ENCODE assay signal across 8 cellular contexts in genomic region chr10:80196270-80196949, GRCh38. TPM values are rescaled to one million over a fixed set of nuclear protein-coding genes. Genes with fewer than 3 reads are reported as not detected.
A peak's percentile ranks its signal among the peaks of the same experiment; 100 is the strongest.
DNase-seq lines count a peak whose midpoint lies in the region; ATAC-seq lines count a peak whose summit lies in the region.

No MANE protein-coding gene starts in this region.

- ATAC-seq in GM18870 (IDR thresholded peaks at IDR 0.05; ENCODE audit: unreplicated experiment) (peak; percentile 78), HG02973 (IDR thresholded peaks at IDR 0.05; ENCODE audit: unreplicated experiment) (peak; percentile 80)

- H3K4me1 Mint-ChIP-seq in activated naive CD8-positive, alpha-beta T cell (ENCODE audit: low read depth): peaks cover 83% of the 10 kb centered on the region

- H3K27ac Mint-ChIP-seq in activated naive CD8-positive, alpha-beta T cell: peak overlapping the region; percentile 97

- peaks cover 17% of the 10 kb centered on the region for H3K36me3 Mint-ChIP-seq in activated naive CD8-positive, alpha-beta T cell

- H3K27me3 Mint-ChIP-seq in activated naive CD8-positive, alpha-beta T cell: no peaks in the 10 kb centered on the region

- DNase-seq in RPMI7951 (ENCODE audit: low read depth): peak; percentile 41
- peak; percentile 93 for DNase-seq in kidney glomerular epithelial cell (lab: John Stamatoyannopoulos, UW)
- peak; percentile 22 to 49 for DNase-seq in stimulated activated CD8-positive, alpha-beta memory T cell treated with anti-CD3 and anti-CD28 coated beads, Interleukin-4, amount 100 ng/mL, for 4 hours (ENCODE audit: low read depth in 2 of 2, low spot score in 1 of 2)
- no peak for DNase-seq in globus pallidus (ENCODE audit: low spot score)
- no peak for DNase-seq in NCI-H524 treated with DMSO at 0.1 percent for 48 hours (lab: John Stamatoyannopoulos, UW)

- H3K4me3 Mint-ChIP-seq in activated naive CD8-positive, alpha-beta T cell: peak overlapping the region; percentile 73

- H3K9me3 Mint-ChIP-seq in activated naive CD8-positive, alpha-beta T cell (ENCODE audit: low read depth): peaks cover 3% of the 10 kb centered on the region

RNA-seq across cellular contexts. Expression of gene ANXA11, which starts 8.9 kb away (rescaled TPM):
- 88.0 and 104 TPM in 2 replicates for total RNA-seq in RPMI7951 (2014; rRNA removed; shearing (Covaris generic))

Comparison
In these comparisons a context has a peak if more than half of its experiments do, and no peak if none do; other contexts are left out.
1. DNase-seq: peak in RPMI7951 (single experiment), kidney glomerular epithelial cell (single experiment) and stimulated activated CD8-positive, alpha-beta memory T cell treated with anti-CD3 and anti-CD28 coated beads, Interleukin-4, amount 100 ng/mL, for 4 hours (2 of 2); none in globus pallidus (single experiment) and NCI-H524 treated with DMSO at 0.1 percent for 48 hours (single experiment).